ENCODE assay signal across 8 cellular contexts in the genomic region with DNA sequence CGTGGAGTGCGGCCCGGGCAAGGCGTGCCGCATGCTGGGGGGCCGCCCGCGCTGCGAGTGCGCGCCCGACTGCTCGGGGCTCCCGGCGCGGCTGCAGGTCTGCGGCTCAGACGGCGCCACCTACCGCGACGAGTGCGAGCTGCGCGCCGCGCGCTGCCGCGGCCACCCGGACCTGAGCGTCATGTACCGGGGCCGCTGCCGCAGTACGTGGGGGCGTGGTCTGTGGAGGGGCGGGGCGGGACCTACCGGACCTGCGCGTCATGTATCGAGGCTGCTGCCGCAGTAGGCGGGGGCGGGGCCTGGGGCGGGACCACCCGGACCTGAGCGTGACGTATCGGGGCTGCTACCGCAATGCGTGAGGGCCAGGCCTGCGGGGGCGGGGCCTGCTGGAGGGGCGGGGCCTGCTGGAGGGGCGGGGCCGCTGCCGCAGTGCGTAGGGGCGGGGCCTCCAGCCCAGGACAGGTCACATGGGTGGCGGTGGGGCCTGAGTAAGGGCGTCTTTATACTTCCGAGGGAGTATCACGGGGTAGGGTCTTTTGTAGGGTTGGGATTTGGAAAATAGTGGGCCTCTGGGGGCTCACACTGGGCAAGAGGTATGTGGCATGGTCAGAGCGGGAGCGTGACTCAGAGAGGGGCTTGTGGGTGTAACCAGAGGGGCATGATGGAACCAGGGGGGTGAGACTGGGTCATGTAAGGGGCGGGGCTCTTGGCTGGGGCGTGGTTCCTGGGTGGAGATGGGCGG. TPM values are rescaled to one million over a fixed set of nuclear protein-coding genes. Genes with fewer than 3 reads are reported as not detected.
DNase-seq lines count a peak whose midpoint lies in the region; ATAC-seq and TF ChIP-seq lines count a peak whose summit lies in the region.

No MANE protein-coding gene starts in this region.

- peak overlapping the region; percentile 93 for H3K4me3 ChIP-seq in cardiac muscle cell

- no peaks in the 10 kb centered on the region for H3K36me3 ChIP-seq in cardiac muscle cell

- peak overlapping the region; percentile 95 for H3K27ac ChIP-seq in cardiac muscle cell

- DNase-seq in NCI-H1105 (lab: John Stamatoyannopoulos, UW) (peak; percentile 95), SKM-1 (lab: John Stamatoyannopoulos, UW; ENCODE audit: unreplicated experiment) (peak; percentile 97), cardiac muscle cell (ENCODE audit: low read depth in 1 of 2, low spot score in 1 of 2) (peak; percentile 98 to 99), pons (ENCODE audit: low spot score) (peak; percentile 94), type B pancreatic cell (ENCODE audit: extremely low spot score, unreplicated experiment) (peak; percentile 100)
- peak; percentile 98 for DNase-seq in activated naive CD8-positive, alpha-beta T cell treated with anti-CD3 and anti-CD28 coated beads, Interleukin-2, amount 10 ng/mL, durations not matched to agents 7 days and 5 days

- peaks cover 5% of the 10 kb centered on the region for H3K4me1 ChIP-seq in cardiac muscle cell (ENCODE audit: low read depth)

- no peaks in the 10 kb centered on the region for H3K9me3 ChIP-seq in cardiac muscle cell (ENCODE audit: low read depth)

- ATAC-seq in HG02678 (IDR thresholded peaks at IDR 0.05; ENCODE audit: unreplicated experiment) = peak; percentile 71
- peak; percentile 78 for ATAC-seq in activated naive CD8-positive, alpha-beta T cell treated with anti-CD3 and anti-CD28 coated beads, Interleukin-2, amount 10 ng/mL, durations not matched to agents 7 days and 5 days (ENCODE audit: low read depth)

- H3K4me3 Mint-ChIP-seq in activated naive CD8-positive, alpha-beta T cell treated with anti-CD3 and anti-CD28 coated beads, Interleukin-2, amount 10 ng/mL, durations not matched to agents 7 days and 5 days = peak overlapping the region; percentile 92
- H3K4me3 Mint-ChIP-seq in type B pancreatic cell = peak overlapping the region; percentile 94

- H3K36me3 Mint-ChIP-seq in activated naive CD8-positive, alpha-beta T cell treated with anti-CD3 and anti-CD28 coated beads, Interleukin-2, amount 10 ng/mL, durations not matched to agents 7 days and 5 days = no peaks in the 10 kb centered on the region
- H3K36me3 Mint-ChIP-seq in type B pancreatic cell = no peaks in the 10 kb centered on the region

- TF ChIP-seq CTCF in GM12872 (IDR thresholded peaks at IDR 0.05; ENCODE audit: insufficient read depth, low read depth, low read length) (peak; percentile 41; the same call in 2 of the 3 replicates), cardiac muscle cell (IDR thresholded peaks at IDR 0.05; ENCODE audit: low read depth, low read length) (peak; percentile 28), type B pancreatic cell (conservative IDR thresholded peaks at IDR 0.05) (peak; percentile 56)

- no peaks in the 10 kb centered on the region for H3K4me1 Mint-ChIP-seq in activated naive CD8-positive, alpha-beta T cell treated with anti-CD3 and anti-CD28 coated beads, Interleukin-2, amount 10 ng/mL, durations not matched to agents 7 days and 5 days
- H3K4me1 Mint-ChIP-seq in type B pancreatic cell (ENCODE audit: unreplicated experiment) = peaks cover 2% of the 10 kb centered on the region

- H3K27me3 Mint-ChIP-seq in activated naive CD8-positive, alpha-beta T cell treated with anti-CD3 and anti-CD28 coated beads, Interleukin-2, amount 10 ng/mL, durations not matched to agents 7 days and 5 days = peaks cover 11% of the 10 kb centered on the region
- peaks cover 1% of the 10 kb centered on the region for H3K27me3 Mint-ChIP-seq in type B pancreatic cell

- H3K9me3 Mint-ChIP-seq in activated naive CD8-positive, alpha-beta T cell treated with anti-CD3 and anti-CD28 coated beads, Interleukin-2, amount 10 ng/mL, durations not matched to agents 7 days and 5 days = no peaks in the 10 kb centered on the region
- H3K9me3 Mint-ChIP-seq in type B pancreatic cell = no peaks in the 10 kb centered on the region

- POLR2A ChIA-PET in activated naive CD8-positive, alpha-beta T cell treated with anti-CD3 and anti-CD28 coated beads, Interleukin-2, amount 10 ng/mL, durations not matched to agents 7 days and 5 days (lab: Charles Lee) = interaction anchor here (0.9 to 2.4 kb wide), 5 partner anchors 17 to 228 kb away, joined by 3 to 21 read pairs (median 3); a partner anchor contains a TSS

- H3K27ac Mint-ChIP-seq in activated naive CD8-positive, alpha-beta T cell treated with anti-CD3 and anti-CD28 coated beads, Interleukin-2, amount 10 ng/mL, durations not matched to agents 7 days and 5 days = peak overlapping the region; percentile 95
- H3K27ac Mint-ChIP-seq in type B pancreatic cell = peak overlapping the region; percentile 96

- H3K27me3 ChIP-seq in cardiac muscle cell = no peaks in the 10 kb centered on the region

RNA-seq across cellular contexts. Expression of a gene that starts 4.3 kb away (rescaled TPM):
- total RNA-seq in activated naive CD8-positive, alpha-beta T cell treated with anti-CD3 and anti-CD28 coated beads, Interleukin-2, amount 10 ng/mL, durations not matched to agents 7 days and 5 days = 1 to 10 TPM; 2.6 to 2.9 TPM
- total RNA-seq in cardiac muscle cell = 44.4 and 46.9 TPM in 2 replicates
- 33.0 and 34.7 TPM in 2 replicates for polyA plus RNA-seq in cardiac muscle cell
- 9.3 and 11.0 TPM in 2 replicates for total RNA-seq in type B pancreatic cell (ENCODE audit: low replicate concordance)

RNA-seq across cellular contexts. Expression of a gene that starts 14.8 kb away (rescaled TPM):
- not detected for total RNA-seq in activated naive CD8-positive, alpha-beta T cell treated with anti-CD3 and anti-CD28 coated beads, Interleukin-2, amount 10 ng/mL, durations not matched to agents 7 days and 5 days
- total RNA-seq in cardiac muscle cell (not detected in 2 replicates), type B pancreatic cell (ENCODE audit: low replicate concordance) (not detected in 2 replicates)
- 0.22 TPM in 1 of 2 replicates, not detected in the other for polyA plus RNA-seq in cardiac muscle cell

RNA-seq across cellular contexts. Expression of a gene that starts 17.4 kb away (rescaled TPM):
- 10 to 100 TPM; 79.0 to 84.8 TPM for total RNA-seq in activated naive CD8-positive, alpha-beta T cell treated with anti-CD3 and anti-CD28 coated beads, Interleukin-2, amount 10 ng/mL, durations not matched to agents 7 days and 5 days
- 76.6 and 78.5 TPM in 2 replicates for total RNA-seq in cardiac muscle cell
- polyA plus RNA-seq in cardiac muscle cell = 88.7 and 92.1 TPM in 2 replicates
- 38.1 and 41.3 TPM in 2 replicates for total RNA-seq in type B pancreatic cell (ENCODE audit: low replicate concordance)

RNA-seq across cellular contexts. Expression of a gene that starts 28.3 kb away (rescaled TPM):
- total RNA-seq in activated naive CD8-positive, alpha-beta T cell treated with anti-CD3 and anti-CD28 coated beads, Interleukin-2, amount 10 ng/mL, durations not matched to agents 7 days and 5 days = not detected
- 63.5 and 105 TPM in 2 replicates for total RNA-seq in cardiac muscle cell
- polyA plus RNA-seq in cardiac muscle cell = 23.0 and 33.0 TPM in 2 replicates
- total RNA-seq in type B pancreatic cell (ENCODE audit: low replicate concordance) = 63.3 and 64.1 TPM in 2 replicates

RNA-seq across cellular contexts. Expression of a gene that starts 40.8 kb away (rescaled TPM):
- 1 to 10 TPM in 1 of 2 experiments, under 1 TPM in 1; 0.72 to 1.1 TPM for total RNA-seq in activated naive CD8-positive, alpha-beta T cell treated with anti-CD3 and anti-CD28 coated beads, Interleukin-2, amount 10 ng/mL, durations not matched to agents 7 days and 5 days
- total RNA-seq in cardiac muscle cell = not detected in 2 replicates
- 0.92 TPM in 1 of 2 replicates, not detected in the other for polyA plus RNA-seq in cardiac muscle cell
- total RNA-seq in type B pancreatic cell (ENCODE audit: low replicate concordance) = not detected in 2 replicates

Comparison
In these comparisons a context has a peak if more than half of its experiments do, and no peak if none do; other contexts are left out.
1. Peak in every context shown above with its lines: DNase-seq, ATAC-seq, H3K4me3 ChIP-seq and H3K27ac ChIP-seq.